In the genomic region with DNA sequence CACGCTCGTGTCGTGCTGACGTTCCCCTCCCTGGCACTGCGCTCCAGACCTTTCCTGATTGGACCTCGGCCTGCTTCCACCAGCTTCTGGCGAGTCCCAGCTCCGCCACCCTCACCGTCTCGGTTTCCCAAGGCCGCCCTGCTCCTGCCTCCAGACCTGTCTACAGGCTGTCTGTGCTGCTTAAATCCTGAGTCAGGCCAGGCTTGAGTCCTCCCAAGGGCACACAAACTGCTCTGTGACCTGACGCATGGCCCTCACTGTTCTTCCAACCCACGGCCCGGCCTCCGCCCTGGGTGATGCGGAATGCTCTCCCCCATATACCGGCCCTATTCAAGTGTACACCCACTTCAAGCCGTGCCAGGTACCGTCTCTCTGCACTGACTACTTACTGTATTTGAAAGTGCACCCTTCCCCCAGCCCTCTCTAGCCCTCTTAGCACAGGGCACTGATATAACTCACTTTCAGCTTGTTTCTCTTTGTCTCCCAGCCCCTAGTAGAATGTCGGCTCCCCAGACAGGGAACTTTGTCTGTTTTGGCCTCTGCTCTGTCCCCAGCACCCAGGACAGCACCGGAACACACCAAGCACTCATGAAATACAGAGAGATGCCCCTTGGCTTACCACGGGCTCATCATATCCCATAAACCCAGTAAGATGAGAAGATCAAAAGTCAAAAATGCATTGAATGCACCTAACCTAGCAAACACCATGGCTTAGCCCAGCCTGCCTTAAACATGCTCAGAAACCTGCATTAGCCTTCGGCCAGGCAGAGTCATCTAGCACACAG, we compare ENCODE assay signal across 17 cellular contexts.
"Had no signal": no experiment of that assay in that cellular context is flagged by ENCODE, and none has a peak within 500 bp of the region (broad histone marks: within the 10 kb centered on the region; RNA-seq: fewer than 3 reads in every experiment).

No MANE protein-coding gene starts in this region.

- H3K27ac Mint-ChIP-seq: activated CD8-positive, alpha-beta T cell treated with anti-CD3 and anti-CD28 coated beads, Interleukin-2, amount 10 ng/mL, durations not matched to agents 7 days and 5 days; T-helper 2 cell treated with Interferon-gamma antibody and Interleukin-4, amounts not matched to agents 5 μg/mL and 100 μg/mL, for 36 hours had no signal

- H3K4me1 Mint-ChIP-seq: stimulated activated naive CD8-positive, alpha-beta T cell treated with anti-CD3 and anti-CD28 coated beads, Interleukin-15, amount 100 ng/mL, for 72 hours had no signal

- H3K9me3 ChIP-seq: pancreas, right lobe of liver, suprapubic skin had no signal

- H3K4me3 Mint-ChIP-seq: activated CD8-positive, alpha-beta T cell treated with anti-CD3 and anti-CD28 coated beads, Interleukin-2, amount 10 ng/mL, durations not matched to agents 7 days and 5 days; activated T-cell treated with anti-CD3 and anti-CD28 coated beads, Interleukin-2, amount 50 U/mL, for 4 hours; stimulated activated naive CD8-positive, alpha-beta T cell treated with anti-CD3 and anti-CD28 coated beads, Interleukin-15, amount 100 ng/mL, for 72 hours; T-helper 2 cell treated with Interferon-gamma antibody and Interleukin-4, amounts not matched to agents 5 μg/mL and 100 μg/mL, for 36 hours had no signal

- H3K4me3 ChIP-seq: dorsolateral prefrontal cortex, pancreas, right lobe of liver, suprapubic skin had no signal

- ATAC-seq: activated CD8-positive, alpha-beta T cell treated with anti-CD3 and anti-CD28 coated beads, Interleukin-2, amount 10 ng/mL, durations not matched to agents 7 days and 5 days; activated T-cell treated with anti-CD3 and anti-CD28 coated beads, Interleukin-2, amount 50 U/mL, for 4 hours; left lobe of liver; pancreas; right lobe of liver; stimulated activated naive CD8-positive, alpha-beta T cell treated with anti-CD3 and anti-CD28 coated beads, Interleukin-15, amount 100 ng/mL, for 72 hours had no signal

- H3K27me3 ChIP-seq: dorsolateral prefrontal cortex, pancreas, right lobe of liver, suprapubic skin had no signal

- H3K9me3 Mint-ChIP-seq: activated T-cell treated with anti-CD3 and anti-CD28 coated beads, Interleukin-2, amount 50 U/mL, for 4 hours; stimulated activated naive CD8-positive, alpha-beta T cell treated with anti-CD3 and anti-CD28 coated beads, Interleukin-15, amount 100 ng/mL, for 72 hours; T-helper 2 cell treated with Interferon-gamma antibody and Interleukin-4, amounts not matched to agents 5 μg/mL and 100 μg/mL, for 36 hours had no signal

- H3K4me1 ChIP-seq: pancreas, right lobe of liver, suprapubic skin had no signal

- DNase-seq: activated CD4-positive, alpha-beta T cell treated with anti-CD3 and anti-CD28 coated beads for 48 hours; activated CD4-positive, CD25-positive, alpha-beta regulatory T cell; activated CD8-positive, alpha-beta T cell treated with anti-CD3 and anti-CD28 coated beads, Interleukin-2, amount 10 ng/mL, durations not matched to agents 7 days and 5 days; activated naive CD4-positive, alpha-beta T cell treated with anti-CD3 and anti-CD28 coated beads, Interleukin-2, amount 50 U/mL, for 16 hours; activated T-cell treated with anti-CD3 and anti-CD28 coated beads, Interleukin-2, amount 50 U/mL, for 4 hours; dorsolateral prefrontal cortex; foreskin fibroblast; right lobe of liver; small intestine; stimulated activated CD4-positive, alpha-beta T cell treated with anti-CD3 and anti-CD28 coated beads, Interleukin-15, amount 100 ng/mL, for 24 hours; stimulated activated CD4-positive, alpha-beta T cell treated with anti-CD3 and anti-CD28 coated beads, Interleukin-4, amount 100 ng/mL, for 1 hour; stimulated activated naive CD8-positive, alpha-beta T cell treated with anti-CD3 and anti-CD28 coated beads, Interleukin-15, amount 100 ng/mL, for 72 hours; trophoblast cell had no signal

- H3K27ac ChIP-seq: dorsolateral prefrontal cortex, pancreas, right lobe of liver, suprapubic skin had no signal

- H3K36me3 ChIP-seq: pancreas, right lobe of liver had no signal
